Comparison of ENCODE assay signal across 8 cellular contexts in genomic region chr10:3197354-3198003, GRCh38. TPM values are rescaled to one million over a fixed set of nuclear protein-coding genes. Genes with fewer than 3 reads are reported as not detected.
DNase-seq lines count a peak whose midpoint lies in the region; ATAC-seq and TF ChIP-seq lines count a peak whose summit lies in the region.

No MANE protein-coding gene starts in this region.

- DNase-seq in COLO668 (lab: John Stamatoyannopoulos, UW; ENCODE audit: unreplicated experiment) (peak; percentile 72), RPMI8226 (peak; percentile 55), activated gamma-delta T cell (lab: John Stamatoyannopoulos, UW) (peak; percentile 51), foreskin melanocyte (peak; percentile 61), omental fat pad (ENCODE audit: low spot score) (peak; percentile 51), superior temporal gyrus (ENCODE audit: extremely low spot score) (peak; percentile 81)

- TF ChIP-seq EP300 in Ishikawa (IDR thresholded peaks at IDR 0.05; ENCODE audit: borderline replicate concordance), result no peak

- ATAC-seq in GM21423 (IDR thresholded peaks at IDR 0.05; ENCODE audit: unreplicated experiment), result peak; percentile 77
- peak; percentile 95 for ATAC-seq in omental fat pad (ENCODE audit: low FRiP score)

- TF ChIP-seq RAD21 in Ishikawa (IDR thresholded peaks at IDR 0.05; ENCODE audit: low read depth), result peak; percentile 89

- TF ChIP-seq CTCF in omental fat pad (IDR thresholded peaks at IDR 0.05), result peak in 2 of 3 donors; percentile 58 to 73

TF ChIP-seq in Ishikawa, 13 proteins besides CTCF, POLR2A, EP300 and RAD21:
- TF ChIP-seq TCF12 (IDR thresholded peaks at IDR 0.05; ENCODE audit: low read depth) (no peak), TAF1 (IDR thresholded peaks at IDR 0.05; ENCODE audit: low read depth) (0 out of 2 replicates have a peak, but pooled peaks have one; percentile 24), TEAD4 (IDR thresholded peaks at IDR 0.05) (peak; percentile 46; the same call in 1 of the 2 replicates), FOXM1 (IDR thresholded peaks at IDR 0.05; ENCODE audit: borderline replicate concordance, low read depth) (no peak), REST (IDR thresholded peaks at IDR 0.05; ENCODE audit: low read depth) (no peak), CEBPB (IDR thresholded peaks at IDR 0.05) (no peak), MAX (IDR thresholded peaks at IDR 0.05) (peak; percentile 57; the same call in 1 of the 2 replicates), NFIC (IDR thresholded peaks at IDR 0.05) (no peak), CREB1 (IDR thresholded peaks at IDR 0.05; ENCODE audit: low read depth) (no peak), EGR1 (IDR thresholded peaks at IDR 0.05) (no peak), ZBTB7A (IDR thresholded peaks at IDR 0.05; ENCODE audit: low read depth) (no peak), YY1 (IDR thresholded peaks at IDR 0.05; ENCODE audit: low read depth) (no peak)
TF ChIP-seq in Ishikawa: peak in this region for 3.

RNA-seq across cellular contexts. Expression of gene PITRM1, which starts 24.9 kb away (rescaled TPM):
- 100 to 1,000 TPM in 1 of 4 donors, 10 to 100 TPM in 3; 67.6 to 107 (median 74.0) TPM for total RNA-seq in omental fat pad

Comparison
In these comparisons a context has a peak if more than half of its experiments do, and no peak if none do; other contexts are left out.
1. Peak in every context shown above with its lines: DNase-seq and ATAC-seq.